Comparison of ENCODE assay signal across 11 cellular contexts in the genomic region with DNA sequence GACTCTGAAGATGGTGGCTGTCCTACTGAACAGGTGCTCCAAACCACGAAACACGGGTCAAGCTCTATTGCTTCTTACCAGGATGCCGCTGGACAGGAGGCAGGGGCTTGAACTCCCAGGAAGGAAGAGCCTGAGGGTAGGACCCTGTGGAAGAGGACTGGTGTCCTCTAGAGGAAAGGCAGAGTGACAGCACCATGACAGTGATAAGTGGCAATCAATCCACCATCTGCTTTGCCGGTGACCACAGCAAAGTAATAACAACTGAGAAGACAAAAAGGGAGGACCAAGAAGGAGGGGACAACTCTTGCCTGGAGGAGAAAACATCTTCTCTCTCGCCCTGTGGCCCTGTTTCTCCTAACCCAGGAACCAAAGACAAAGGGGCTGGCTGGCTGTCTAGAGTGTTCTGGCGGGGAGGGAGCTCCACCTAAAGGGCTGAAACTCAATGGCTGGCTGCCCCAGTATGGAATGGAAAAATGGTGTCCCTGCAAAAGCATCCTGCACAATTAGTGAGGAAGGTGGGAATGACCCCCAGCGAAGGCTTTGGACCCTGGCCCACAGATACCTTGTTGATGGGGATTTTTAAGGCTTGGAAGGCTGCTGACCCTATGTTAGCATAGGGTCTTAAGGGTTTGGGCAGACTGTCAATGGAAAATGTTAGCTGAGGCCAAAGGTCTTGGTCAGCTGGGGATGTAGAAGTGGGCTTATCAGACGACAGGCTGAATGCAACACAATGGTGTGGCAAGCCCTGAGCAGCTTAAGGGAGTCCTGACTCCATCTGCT. TPM values are rescaled to one million over a fixed set of nuclear protein-coding genes. Genes with fewer than 3 reads are reported as not detected.
A peak's percentile ranks its signal among the peaks of the same experiment; 100 is the strongest.
DNase-seq lines count a peak whose midpoint lies in the region; ATAC-seq and TF ChIP-seq lines count a peak whose summit lies in the region.
"Had no signal": no experiment of that assay in that cellular context is flagged by ENCODE, and none has a peak within 500 bp of the region (broad histone marks: within the 10 kb centered on the region; RNA-seq: fewer than 3 reads in every experiment).

No MANE protein-coding gene starts in this region.

- H3K36me3 Mint-ChIP-seq in Caco-2 (ENCODE audit: insufficient read depth, unreplicated experiment), result no peaks in the 10 kb centered on the region

- no peak overlapping the region for H3K4me2 ChIP-seq in HCT116 (ENCODE audit: low read length)

- no peaks in the 10 kb centered on the region for H3K9me3 ChIP-seq in Caco-2
- no peaks in the 10 kb centered on the region for H3K9me3 ChIP-seq in HCT116 (ENCODE audit: control insufficient read depth in 1 of 2, insufficient read depth in 1 of 2, low read depth in 1 of 2, low read length in 2 of 2)
- H3K9me3 ChIP-seq: heart left ventricle had no signal

- DNase-seq in Caco-2 (peak; percentile 36 to 48), HCT116 (ENCODE audit: low read depth, low spot score) (no peak), left lobe of liver (ENCODE audit: low spot score) (no peak), cerebellar nuclear complex (lab: John Stamatoyannopoulos, UW) (no peak), NCI-H345 treated with DMSO at 0.1 percent for 48 hours (lab: John Stamatoyannopoulos, UW; ENCODE audit: unreplicated experiment) (no peak)
- no peak for DNase-seq in central memory CD4-positive, alpha-beta T cell
- no peak for DNase-seq in stimulated activated CD4-positive, alpha-beta T cell treated with anti-CD3 and anti-CD28 coated beads, Interleukin-4, amount 100 ng/mL, for 24 hours
- DNase-seq: activated naive CD8-positive, alpha-beta T cell treated with anti-CD3 and anti-CD28 coated beads, Interleukin-2, amount 10 ng/mL, durations not matched to agents 7 days and 5 days; heart left ventricle; MV-4-11 had no signal

- peak in 1 of 2 experiments; percentile 25 for TF ChIP-seq CTCF in Caco-2 (IDR thresholded peaks at IDR 0.05; ENCODE audit: insufficient read depth in 1 of 2, low read depth in 1 of 2, low read length in 1 of 2, severe bottlenecking in 1 of 2, unreplicated experiment in 1 of 2)
- peak; percentile 29 to 36 (median 34); a peak in 4 of 6 replicates for TF ChIP-seq CTCF in HCT116 (IDR thresholded peaks at IDR 0.05 in 2 of 3, conservative IDR thresholded peaks at IDR 0.05 in 1 of 3; ENCODE audit: borderline replicate concordance in 1 of 3, insufficient read depth in 1 of 3, low read depth in 2 of 3, low read length in 2 of 3)

- no peaks in the 10 kb centered on the region for H3K27me3 Mint-ChIP-seq in Caco-2 (ENCODE audit: insufficient read depth, unreplicated experiment)
- H3K27me3 Mint-ChIP-seq: activated naive CD8-positive, alpha-beta T cell treated with anti-CD3 and anti-CD28 coated beads, Interleukin-2, amount 10 ng/mL, durations not matched to agents 7 days and 5 days had no signal

- intact Hi-C loops in Caco-2 (cut with micrococcal nuclease; ENCODE audit: unreplicated experiment) (loop anchor here (1.0 to 2.0 kb wide), 3 partner anchors 25 to 256 kb away; no protein-coding TSS in a partner anchor), HCT116 (cut with micrococcal nuclease) (no loop called here)

- TF ChIP-seq POLR2A in HCT116 (IDR thresholded peaks at IDR 0.05; ENCODE audit: borderline replicate concordance, extremely low read depth, insufficient read depth, insufficient read length), result no peak

- H4K20me1 ChIP-seq in HCT116 (ENCODE audit: insufficient read depth), result no peaks in the 10 kb centered on the region

- RAD21 ChIA-PET in HCT116 (lab: Charles Lee; ENCODE audit: low non-redundant PET in 1 of 2, low total read pairs in 2 of 2, uncharacterized antibody in 2 of 2, unreplicated experiment in 2 of 2), result no interaction called here

- TF ChIP-seq RAD21 in HCT116 (IDR thresholded peaks at IDR 0.05; ENCODE audit: low read depth), result peak; percentile 50

- H3K4me3 Mint-ChIP-seq in Caco-2 (ENCODE audit: unreplicated experiment), result peak overlapping the region; percentile 6
- H3K4me3 Mint-ChIP-seq: activated naive CD8-positive, alpha-beta T cell treated with anti-CD3 and anti-CD28 coated beads, Interleukin-2, amount 10 ng/mL, durations not matched to agents 7 days and 5 days had no signal

- H3K27me3 ChIP-seq in Caco-2 (replicated peaks; ENCODE audit: control insufficient read depth, insufficient read depth, low read length), result no peaks in the 10 kb centered on the region
- H3K27me3 ChIP-seq in HCT116 (ENCODE audit: insufficient read depth, low read length), result no peaks in the 10 kb centered on the region
- H3K27me3 ChIP-seq: heart left ventricle had no signal

- CTCF ChIA-PET in Caco-2 (lab: Charles Lee) (interaction anchor here (0.5 to 1.5 kb wide), 4 partner anchors 16 to 257 kb away, joined by 3 to 11 read pairs (median 6); no protein-coding TSS in a partner anchor), HCT116 (lab: Charles Lee) (interaction anchor here (1.0 to 1.9 kb wide), 4 partner anchors 38 to 386 kb away, joined by 3 to 8 read pairs (median 4); no protein-coding TSS in a partner anchor)

- H3K9ac ChIP-seq in HCT116 (ENCODE audit: low read length), result no peak overlapping the region

- ATAC-seq in HCT116 (peak; percentile 71), SK-N-SH treated with all-trans-retinoic acid at 6 μM for 48 hours (peak; percentile 65), left lobe of liver (peak; percentile 67)

- H3K36me3 ChIP-seq in Caco-2 (ENCODE audit: control insufficient read depth, insufficient read depth, low read length) (peaks cover 1% of the 10 kb centered on the region), HCT116 (ENCODE audit: control insufficient read depth in 1 of 2, insufficient read depth in 2 of 2, low read length in 2 of 2) (no peaks in the 10 kb centered on the region)

- no peaks in the 10 kb centered on the region for H3K9me3 Mint-ChIP-seq in Caco-2 (ENCODE audit: unreplicated experiment)
- H3K9me3 Mint-ChIP-seq: activated naive CD8-positive, alpha-beta T cell treated with anti-CD3 and anti-CD28 coated beads, Interleukin-2, amount 10 ng/mL, durations not matched to agents 7 days and 5 days had no signal

- no peaks in the 10 kb centered on the region for H3K79me2 ChIP-seq in HCT116 (ENCODE audit: insufficient read depth, low read length)

- peak overlapping the region; percentile 18 for H3K27ac Mint-ChIP-seq in Caco-2 (ENCODE audit: unreplicated experiment)
- H3K27ac Mint-ChIP-seq: activated naive CD8-positive, alpha-beta T cell treated with anti-CD3 and anti-CD28 coated beads, Interleukin-2, amount 10 ng/mL, durations not matched to agents 7 days and 5 days had no signal

- no peaks in the 10 kb centered on the region for H3K9me2 ChIP-seq in HCT116 (ENCODE audit: insufficient read depth)

- H3K4me3 ChIP-seq in Caco-2 (ENCODE audit: low read depth, low read length), result no peak overlapping the region
- H3K4me3 ChIP-seq in HCT116 (replicated peaks in 1 of 2; ENCODE audit: low read depth in 1 of 2, low read length in 2 of 2), result no peak overlapping the region
- H3K4me3 ChIP-seq: heart left ventricle had no signal

- peaks cover 36% of the 10 kb centered on the region for H3K4me1 Mint-ChIP-seq in Caco-2 (ENCODE audit: low read depth, unreplicated experiment)

- no peak overlapping the region for H2AFZ ChIP-seq in HCT116 (ENCODE audit: low read depth, low read length, poor library complexity, severe bottlenecking)

- BruUV-seq in Caco-2 (replicated peaks; lab: Mats Ljungman, UMichigan), result no TSS peak
- BruUV-seq in HCT116 (replicated peaks; lab: Mats Ljungman, UMichigan), result no TSS peak

- H3K4me1 ChIP-seq in Caco-2, result peaks cover 40% of the 10 kb centered on the region
- peaks cover 17 to 25% of the 10 kb centered on the region in 2 experiments for H3K4me1 ChIP-seq in HCT116 (ENCODE audit: control insufficient read depth in 1 of 2, insufficient read depth in 2 of 2, low read length in 2 of 2)
- H3K4me1 ChIP-seq: heart left ventricle had no signal

- H3K27ac ChIP-seq in HCT116 (ENCODE audit: low read depth, low read length), result no peak overlapping the region
- H3K27ac ChIP-seq: heart left ventricle had no signal

- POLR2A ChIA-PET in Caco-2 (lab: Charles Lee), result no interaction called here
- POLR2A ChIA-PET in HCT116 (lab: Charles Lee), result no interaction called here

TF ChIP-seq in HCT116, 20 proteins besides CTCF, POLR2A, EP300 and RAD21 (continues in another document):
- TF ChIP-seq CEBPB (IDR thresholded peaks at IDR 0.05; ENCODE audit: low read depth), result no peak
- TF ChIP-seq POLR2AphosphoS5 (IDR thresholded peaks at IDR 0.05; ENCODE audit: low read depth, low read length), result no peak
- TF ChIP-seq SIN3A (IDR thresholded peaks at IDR 0.05; ENCODE audit: low read depth), result no peak
- TF ChIP-seq TCF7L2 (IDR thresholded peaks at IDR 0.05; ENCODE audit: borderline replicate concordance, extremely low read depth, insufficient read depth, insufficient read length), result no peak
- no peak for TF ChIP-seq SRF (IDR thresholded peaks at IDR 0.05; ENCODE audit: low read depth)
- TF ChIP-seq, protein P1, sequence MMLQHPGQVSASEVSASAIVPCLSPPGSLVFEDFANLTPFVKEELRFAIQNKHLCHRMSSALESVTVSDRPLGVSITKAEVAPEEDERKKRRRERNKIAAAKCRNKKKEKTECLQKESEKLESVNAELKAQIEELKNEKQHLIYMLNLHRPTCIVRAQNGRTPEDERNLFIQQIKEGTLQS (IDR thresholded peaks at IDR 0.05), result no peak
- TF ChIP-seq, protein P2, sequence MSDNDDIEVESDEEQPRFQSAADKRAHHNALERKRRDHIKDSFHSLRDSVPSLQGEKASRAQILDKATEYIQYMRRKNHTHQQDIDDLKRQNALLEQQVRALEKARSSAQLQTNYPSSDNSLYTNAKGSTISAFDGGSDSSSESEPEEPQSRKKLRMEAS (IDR thresholded peaks at IDR 0.05), result no peak
- TF ChIP-seq ZFX (IDR thresholded peaks at IDR 0.05), result no peak

TF ChIP-seq in SK-N-SH treated with all-trans-retinoic acid at 6 μM for 48 hours, 23 proteins besides CTCF, POLR2A, EP300 and RAD21:
- TF ChIP-seq ARNTL (CRISPR knock-in tag; IDR thresholded peaks at IDR 0.05; ENCODE audit: borderline replicate concordance, low read depth) (no peak), TOX (CRISPR knock-in tag; IDR thresholded peaks at IDR 0.05; ENCODE audit: borderline replicate concordance) (no peak), ZNF70 (CRISPR knock-in tag; IDR thresholded peaks at IDR 0.05) (no peak), BACH2 (CRISPR knock-in tag; IDR thresholded peaks at IDR 0.05; ENCODE audit: borderline replicate concordance) (no peak)
TF ChIP-seq in SK-N-SH treated with all-trans-retinoic acid at 6 μM for 48 hours: peak in this region for 0.

RNA-seq across cellular contexts. Expression of a gene that starts 35.4 kb away (rescaled TPM):
- 4.1 and 6.4 TPM in 2 replicates for total RNA-seq in Caco-2 (2022)
- total RNA-seq in HCT116 (2021; ENCODE audit: unreplicated experiment), result not detected
- polyA plus RNA-seq in HCT116 (2012), result not detected in 2 replicates
- 479 TPM for total RNA-seq in left lobe of liver
- total RNA-seq: activated naive CD8-positive, alpha-beta T cell treated with anti-CD3 and anti-CD28 coated beads, Interleukin-2, amount 10 ng/mL, durations not matched to agents 7 days and 5 days; heart left ventricle had no signal
- polyA plus RNA-seq: heart left ventricle had no signal

Comparison
In these comparisons a context has a peak if more than half of its experiments do, and no peak if none do; other contexts are left out.
1. DNase-seq: peak in Caco-2 (2 of 2); none in HCT116 (single experiment), left lobe of liver (single experiment), central memory CD4-positive, alpha-beta T cell (single experiment), cerebellar nuclear complex (0 of 2), NCI-H345 treated with DMSO at 0.1 percent for 48 hours (single experiment) and stimulated activated CD4-positive, alpha-beta T cell treated with anti-CD3 and anti-CD28 coated beads, Interleukin-4, amount 100 ng/mL, for 24 hours (single experiment).
2. RNA of a gene that starts 35.4 kb away (total RNA-seq): 479 TPM in left lobe of liver (single experiment); 4.1 to 6.4 TPM in Caco-2 and not detected in HCT116 (single experiment); every median in the first group is over 10 times any median in the second.
3. Peak in every context shown above with its lines, with median percentiles within 50 percentile points of each other: ATAC-seq.